In genomic region chr5:162806195-162806594, GRCh38 we compare ENCODE assay signal across 24 cellular contexts.
"Had no signal": no experiment of that assay in that cellular context is flagged by ENCODE, and none has a peak within 500 bp of the region (broad histone marks: within the 10 kb centered on the region; RNA-seq: fewer than 3 reads in every experiment).

No MANE protein-coding gene starts in this region.

- H3K4me3 ChIP-seq: stomach, suprapubic skin, testis, thoracic aorta, thyroid gland, tibial artery, tibial nerve, transverse colon, upper lobe of left lung, upper lobe of right lung, uterus, vagina had no signal

- H3K27me3 ChIP-seq: stomach, suprapubic skin, testis, thyroid gland, tibial artery, tibial nerve, transverse colon, upper lobe of left lung, upper lobe of right lung, uterus, vagina had no signal

- H3K9me3 ChIP-seq: stomach, suprapubic skin, testis, thoracic aorta, thyroid gland, tibial artery, tibial nerve, transverse colon, upper lobe of left lung, upper lobe of right lung, uterus, vagina had no signal

- H3K36me3 ChIP-seq: stomach, suprapubic skin, thoracic aorta, thyroid gland, tibial artery, tibial nerve, transverse colon, upper lobe of left lung, upper lobe of right lung, uterus, vagina had no signal

- H3K27ac ChIP-seq: stomach, suprapubic skin, testis, thoracic aorta, thyroid gland, tibial artery, tibial nerve, transverse colon, upper lobe of left lung, upper lobe of right lung, uterus, vagina had no signal

- DNase-seq: stimulated activated CD4-positive, alpha-beta T cell treated with anti-CD3 and anti-CD28 coated beads, Interleukin-2, amount 100 ng/mL, for 48 hours; stimulated activated CD4-positive, alpha-beta T cell treated with anti-CD3 and anti-CD28 coated beads, Interleukin-4, amount 100 ng/mL, for 1 hour; stimulated activated CD4-positive, alpha-beta T cell treated with anti-CD3 and anti-CD28 coated beads, Interleukin-4, amount 100 ng/mL, for 24 hours; stimulated activated CD4-positive, alpha-beta T cell treated with anti-CD3 and anti-CD28 coated beads, Interleukin-4, amount 100 ng/mL, for 4 hours; stimulated activated CD8-positive, alpha-beta memory T cell treated with anti-CD3 and anti-CD28 coated beads, Interleukin-4, amount 100 ng/mL, for 48 hours; stimulated activated naive B cell treated with anti-CD40 and anti-IgM and Interleukin-4, amounts not matched to agents 10 μg/mL and 1 μg/mL and 100 μg/mL, for 72 hours; stimulated activated naive CD4-positive, alpha-beta T cell; stimulated activated naive CD4-positive, alpha-beta T cell treated with Interleukin-2 at 50 U/mL for 16 hours; stimulated activated naive CD8-positive, alpha-beta T cell treated with anti-CD3 and anti-CD28 coated beads, Interleukin-15, amount 100 ng/mL, for 72 hours; stimulated activated naive CD8-positive, alpha-beta T cell treated with anti-CD3 and anti-CD28 coated beads, Interleukin-15, Interleukin-2, amounts not matched to agents 100 U/mL and 50 U/mL, for 24 hours; stomach; substantia nigra; testis; thyroid gland; tibial artery; transverse colon; trophoblast cell; upper lobe of left lung; upper lobe of right lung; uterus had no signal
